ENCODE assay signal across 9 cellular contexts in the genomic region with DNA sequence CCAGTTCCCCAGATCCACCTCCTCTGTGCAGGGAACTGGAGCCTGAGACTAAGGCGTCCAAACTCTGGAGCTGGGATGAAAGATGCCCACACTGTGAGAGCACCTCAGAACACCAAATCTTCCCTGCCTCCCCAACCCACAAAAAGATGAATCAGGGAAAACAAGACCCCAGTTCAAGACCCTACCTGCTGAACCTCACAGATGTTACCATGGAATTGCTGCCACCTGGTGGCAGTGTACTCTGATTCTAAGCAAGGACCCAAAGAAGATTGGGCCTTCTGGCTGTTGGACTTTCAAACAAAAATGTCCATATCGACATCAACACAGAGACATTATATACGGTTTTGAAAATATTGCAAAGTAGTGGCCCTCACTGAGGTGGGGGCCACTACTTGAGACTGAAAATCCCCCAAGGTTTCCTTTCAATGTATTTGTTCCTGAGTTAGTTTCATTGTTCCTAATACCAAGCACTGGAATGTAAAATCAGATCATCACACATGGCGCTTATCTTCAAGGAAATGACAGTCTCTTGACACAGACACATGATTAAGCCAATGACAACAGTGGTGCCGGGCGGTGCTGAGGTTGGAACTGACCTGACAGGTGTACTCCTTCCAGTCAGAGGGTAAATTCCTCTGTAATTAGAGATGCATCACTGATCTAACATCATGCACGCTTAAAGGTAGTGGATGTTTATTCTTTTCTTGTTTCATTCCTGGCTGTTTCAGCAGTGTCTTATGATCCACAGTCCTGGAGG.
A peak's percentile ranks its signal among the peaks of the same experiment; 100 is the strongest.
DNase-seq lines count a peak whose midpoint lies in the region; ATAC-seq and TF ChIP-seq lines count a peak whose summit lies in the region.
"Had no signal": no experiment of that assay in that cellular context is flagged by ENCODE, and none has a peak within 500 bp of the region (broad histone marks: within the 10 kb centered on the region; RNA-seq: fewer than 3 reads in every experiment).

No MANE protein-coding gene starts in this region.

- peak; percentile 30 to 66 for TF ChIP-seq CTCF in brain (conservative IDR thresholded peaks at IDR 0.05)

- peaks cover 30% of the 10 kb centered on the region for H3K27me3 Mint-ChIP-seq in brain

- peak overlapping the region in 2 of 5 experiments; percentile 26 to 49 for H3K27ac Mint-ChIP-seq in brain
- H3K27ac Mint-ChIP-seq: immature natural killer cell had no signal

- peaks cover 5% of the 10 kb centered on the region for H3K4me1 Mint-ChIP-seq in brain
- H3K4me1 Mint-ChIP-seq: immature natural killer cell had no signal

- ATAC-seq in HG03175 (IDR thresholded peaks at IDR 0.05; ENCODE audit: unreplicated experiment) = no peak

- no peaks in the 10 kb centered on the region for H3K36me3 Mint-ChIP-seq in brain
- H3K36me3 Mint-ChIP-seq: immature natural killer cell had no signal

- H3K4me3 Mint-ChIP-seq in brain = no peak overlapping the region
- H3K4me3 Mint-ChIP-seq: immature natural killer cell had no signal

- DNase-seq in ELF-1 (ENCODE audit: low read depth, low spot score) (peak; percentile 9), HuH-7 (ENCODE audit: low spot score) (peak; percentile 66), midbrain (lab: John Stamatoyannopoulos, UW) (peak; percentile 19), D341Med (ENCODE audit: low spot score) (no peak), UCSD-AML1 (lab: John Stamatoyannopoulos, UW; ENCODE audit: unreplicated experiment) (no peak)
- DNase-seq in activated CD4-positive, CD25-positive, alpha-beta regulatory T cell treated with anti-CD3 and anti-CD28 coated beads, Interleukin-2, amount 50 U/mL, for 72 hours = no peak
- DNase-seq: immature natural killer cell had no signal

- H3K9me3 Mint-ChIP-seq in brain = peaks cover 0 to 6% (median 2%) of the 10 kb centered on the region in 5 experiments
- H3K9me3 Mint-ChIP-seq: immature natural killer cell had no signal

Comparison
In these comparisons a context has a peak if more than half of its experiments do, and no peak if none do; other contexts are left out.
1. DNase-seq: peak in ELF-1 (single experiment), HuH-7 (single experiment) and midbrain (single experiment); none in activated CD4-positive, CD25-positive, alpha-beta regulatory T cell treated with anti-CD3 and anti-CD28 coated beads, Interleukin-2, amount 50 U/mL, for 72 hours (single experiment), D341Med (single experiment) and UCSD-AML1 (single experiment).